In genomic region chr11:87473174-87473573, GRCh38 we compare ENCODE assay signal across 12 cellular contexts.
DNase-seq lines count a peak whose midpoint lies in the region; ATAC-seq and TF ChIP-seq lines count a peak whose summit lies in the region.
"Had no signal": no experiment of that assay in that cellular context is flagged by ENCODE, and none has a peak within 500 bp of the region (broad histone marks: within the 10 kb centered on the region; RNA-seq: fewer than 3 reads in every experiment).

No MANE protein-coding gene starts in this region.

- H3K4me2 ChIP-seq in IMR-90 (ENCODE audit: low read depth, low read length) = no peak overlapping the region

- H3K9me1 ChIP-seq in IMR-90 (ENCODE audit: insufficient read depth, low read length) = peaks cover 4% of the 10 kb centered on the region; the same call in 1 of the 2 replicates

- peaks cover 6% of the 10 kb centered on the region; the same call in 1 of the 2 replicates for H3K4me1 ChIP-seq in IMR-90 (ENCODE audit: control insufficient read depth, insufficient read depth, low read length)
- H3K4me1 ChIP-seq in lung (ENCODE audit: control insufficient read depth in 2 of 2, insufficient read depth in 2 of 2, low read length in 2 of 2) = no peaks in the 10 kb centered on the region
- no peaks in the 10 kb centered on the region for H3K4me1 ChIP-seq in stomach
- H3K4me1 ChIP-seq: gastrocnemius medialis had no signal

- H3K36me3 ChIP-seq in IMR-90 (ENCODE audit: control insufficient read depth, insufficient read depth, low read length) = no peaks in the 10 kb centered on the region
- no peaks in the 10 kb centered on the region for H3K36me3 ChIP-seq in lung (ENCODE audit: control insufficient read depth in 2 of 2, insufficient read depth in 2 of 2, low read length in 2 of 2)
- H3K36me3 ChIP-seq in stomach = no peaks in the 10 kb centered on the region
- H3K36me3 ChIP-seq: cardiac muscle cell, gastrocnemius medialis had no signal

- H3K9ac ChIP-seq in IMR-90 (ENCODE audit: low read depth, low read length) = no peak overlapping the region

- H2AFZ ChIP-seq in IMR-90 (replicated peaks; ENCODE audit: low read length, poor library complexity) = peak overlapping the region; percentile 38

- TF ChIP-seq CTCF in IMR-90 (conservative IDR thresholded peaks at IDR 0.05; ENCODE audit: low read depth, low read length) (no peak), choroid plexus epithelial cell (conservative IDR thresholded peaks at IDR 0.05; ENCODE audit: low read depth, low read length) (no peak), lung (IDR thresholded peaks at IDR 0.05; ENCODE audit: control extremely low read depth, extremely low read depth) (no peak), stomach (IDR thresholded peaks at IDR 0.05) (no peak), GM10266 (IDR thresholded peaks at IDR 0.05; ENCODE audit: control insufficient read depth, insufficient read depth, low read depth, missing control alignments) (no peak)

- H3K4ac ChIP-seq in IMR-90 (ENCODE audit: low read depth, low read length) = peak overlapping the region; percentile 52

- CTCF ChIA-PET in IMR-90 (lab: Yijun Ruan, JAX) = no interaction called here

- TF ChIP-seq RAD21 in IMR-90 (IDR thresholded peaks at IDR 0.05; ENCODE audit: low read length) = no peak

- ATAC-seq in IMR-90 (ENCODE audit: low read depth) (peak; percentile 77), lung (ENCODE audit: insufficient read depth, low FRiP score) (no peak)
- ATAC-seq: gastrocnemius medialis; stimulated activated naive B cell treated with anti-CD40 and anti-IgM and Interleukin-4, amounts not matched to agents 10 μg/mL and 1 μg/mL and 100 μg/mL, for 72 hours had no signal

- WGBS in IMR-90 (ENCODE audit: extremely low coverage in 2 of 2, insufficient read length in 1 of 2), 2 experiments = no CpG with 5 or more reads among the region's 1 CpG
- WGBS in lung, 2 donors = 77 to 80% methylated on average over 1 of the region's 1 CpG
- 50 to 86% (median 76%) methylated on average over 1 of the region's 1 CpG for WGBS in stomach, 5 donors

- no peak overlapping the region for H3K56ac ChIP-seq in IMR-90 (ENCODE audit: extremely low read depth, insufficient read depth, low read length)

- peak overlapping the region in 1 of 2 experiments; percentile 33; a peak in 2 of 4 replicates for H4K8ac ChIP-seq in IMR-90 (ENCODE audit: low read depth in 2 of 2, low read length in 2 of 2)

- no peak overlapping the region for H2AK5ac ChIP-seq in IMR-90 (ENCODE audit: low read depth, low read length)

- H3K27ac ChIP-seq in IMR-90 (ENCODE audit: insufficient read depth, low read length) (peak overlapping the region; percentile 4; the same call in 1 of the 2 replicates), lung (ENCODE audit: low read depth in 1 of 2, low read length in 1 of 2) (no peak overlapping the region), stomach (no peak overlapping the region)
- H3K27ac ChIP-seq: cardiac muscle cell, gastrocnemius medialis had no signal

- H4K20me1 ChIP-seq in IMR-90 (ENCODE audit: insufficient read depth, low read length) = no peaks in the 10 kb centered on the region

- no peak overlapping the region for H3K23ac ChIP-seq in IMR-90 (ENCODE audit: low read depth, low read length)

- peak overlapping the region; percentile 52; the same call in 1 of the 2 replicates for H2BK120ac ChIP-seq in IMR-90 (ENCODE audit: low read depth, low read length)

- intact Hi-C loops in IMR-90 (cut with micrococcal nuclease) (no loop called here), stomach (cut with DNase I; ENCODE audit: low total_unique reads) (no loop called here)

- no peak overlapping the region for H4K5ac ChIP-seq in IMR-90 (ENCODE audit: low read depth, low read length)

- no peak overlapping the region for H2BK15ac ChIP-seq in IMR-90 (ENCODE audit: low read depth, low read length)

- H3K14ac ChIP-seq in IMR-90 (replicated peaks; ENCODE audit: low read depth, low read length) = no peak overlapping the region

- no peaks in the 10 kb centered on the region for H3K79me1 ChIP-seq in IMR-90 (ENCODE audit: low read depth in 1 of 2, low read length in 2 of 2)

- in situ Hi-C loops in IMR-90 (cut with MboI; ENCODE audit: low sequenced_read_pairs) = no loop called here

- H2BK5ac ChIP-seq in IMR-90 (ENCODE audit: low read depth, low read length, poor library complexity, severe bottlenecking) = peak overlapping the region; percentile 81

- no TSS peak for BruUV-seq in IMR-90 (replicated peaks; lab: Mats Ljungman, UMichigan)

- H2BK20ac ChIP-seq in IMR-90 (ENCODE audit: low read depth, low read length) = peak overlapping the region; percentile 62

- H3K27me3 ChIP-seq in IMR-90 (ENCODE audit: control insufficient read depth, insufficient read depth, low read length) (no peaks in the 10 kb centered on the region), lung (ENCODE audit: control insufficient read depth, insufficient read depth) (no peaks in the 10 kb centered on the region), stomach (no peaks in the 10 kb centered on the region)
- H3K27me3 ChIP-seq: cardiac muscle cell, gastrocnemius medialis had no signal

- no peak overlapping the region for H2AK9ac ChIP-seq in IMR-90 (replicated peaks; ENCODE audit: low read depth, low read length, poor library complexity)

- DNase-seq in AG20443 (ENCODE audit: low spot score) (peak; percentile 58), IMR-90 (peak; percentile 97), choroid plexus epithelial cell (ENCODE audit: low read depth) (peak; percentile 33), lung (ENCODE audit: low spot score) (peak; percentile 31), stomach (no peak), GM10266 (ENCODE audit: extremely low spot score) (no peak), Ammon's horn (ENCODE audit: low spot score) (no peak), mucosa of gallbladder (ENCODE audit: low spot score) (no peak)
- DNase-seq: activated B cell treated with CpG ODN at 0.5 μM for 24 hours; gastrocnemius medialis; stimulated activated naive B cell treated with anti-CD40 and anti-IgM and Interleukin-4, amounts not matched to agents 10 μg/mL and 1 μg/mL and 100 μg/mL, for 72 hours had no signal

- no peak for TF ChIP-seq EP300 in stomach (IDR thresholded peaks at IDR 0.05)

- no peak overlapping the region for H3K18ac ChIP-seq in IMR-90 (ENCODE audit: low read depth, low read length)

- POLR2A ChIA-PET in IMR-90 (lab: Charles Lee; ENCODE audit: unreplicated experiment) = no interaction called here

- H4K91ac ChIP-seq in IMR-90 (ENCODE audit: insufficient read depth, low read depth, low read length) = peak overlapping the region; percentile 76

- H3K9me3 ChIP-seq in IMR-90 (ENCODE audit: control insufficient read depth, insufficient read depth, low read length) = no peaks in the 10 kb centered on the region
- peaks cover 0 to 3% of the 10 kb centered on the region in 2 donors for H3K9me3 ChIP-seq in lung (ENCODE audit: control insufficient read depth in 2 of 2, insufficient read depth in 1 of 2, low read length in 1 of 2)
- no peaks in the 10 kb centered on the region for H3K9me3 ChIP-seq in stomach
- H3K9me3 ChIP-seq: gastrocnemius medialis had no signal

- dilution Hi-C loops in IMR-90 (cut with HindIII; ENCODE audit: low sequenced_read_pairs, unreplicated experiment) = no loop called here

- TF ChIP-seq POLR2A in IMR-90 (IDR thresholded peaks at IDR 0.05; ENCODE audit: low read depth, low read length) (no peak), stomach (IDR thresholded peaks at IDR 0.05) (no peak)

- H3K4me3 ChIP-seq in IMR-90 (ENCODE audit: insufficient read depth, low read depth, low read length) (no peak overlapping the region), choroid plexus epithelial cell (ENCODE audit: low read depth, low read length) (no peak overlapping the region), lung (no peak overlapping the region), stomach (no peak overlapping the region)
- H3K4me3 ChIP-seq: cardiac muscle cell, gastrocnemius medialis had no signal

TF ChIP-seq in IMR-90, 13 proteins besides CTCF, POLR2A, EP300 and RAD21:
- TF ChIP-seq MAZ (IDR thresholded peaks at IDR 0.05; ENCODE audit: borderline replicate concordance, low read depth, low read length) (no peak), FOS (IDR thresholded peaks at IDR 0.05; ENCODE audit: low read depth, low read length) (peak; percentile 54; the same call in 1 of the 2 replicates), RCOR1 (IDR thresholded peaks at IDR 0.05; ENCODE audit: insufficient replicate concordance, low read length) (peak; percentile 50), MAFK (IDR thresholded peaks at IDR 0.05; ENCODE audit: low read depth, low read length) (peak; percentile 43; the same call in 1 of the 2 replicates), MXI1 (IDR thresholded peaks at IDR 0.05; ENCODE audit: borderline replicate concordance, low read depth, low read length) (no peak), NFE2L2 (IDR thresholded peaks at IDR 0.05; ENCODE audit: low read depth, low read length) (no peak), RFX5 (IDR thresholded peaks at IDR 0.05; ENCODE audit: low read depth, low read length) (no peak), USF2 (IDR thresholded peaks at IDR 0.05; ENCODE audit: low read depth, low read length) (no peak), BHLHE40 (IDR thresholded peaks at IDR 0.05; ENCODE audit: low read depth, low read length) (no peak), SMC3 (IDR thresholded peaks at IDR 0.05; ENCODE audit: low read depth, low read length) (no peak), CHD1 (IDR thresholded peaks at IDR 0.05; ENCODE audit: low read depth, low read length) (no peak), ELK1 (IDR thresholded peaks at IDR 0.05; ENCODE audit: borderline replicate concordance, low read depth, low read length) (no peak), CEBPB (IDR thresholded peaks at IDR 0.05; ENCODE audit: low read depth, low read length) (peak; percentile 45; the same call in 1 of the 2 replicates)

Comparison
In these comparisons a context has a peak if more than half of its experiments do, and no peak if none do; other contexts are left out.
1. DNase-seq: peak in AG20443 (single experiment), IMR-90 (single experiment), choroid plexus epithelial cell (single experiment) and lung (single experiment); none in stomach (single experiment), GM10266 (single experiment), Ammon's horn (single experiment) and mucosa of gallbladder (single experiment).